In the genomic region with DNA sequence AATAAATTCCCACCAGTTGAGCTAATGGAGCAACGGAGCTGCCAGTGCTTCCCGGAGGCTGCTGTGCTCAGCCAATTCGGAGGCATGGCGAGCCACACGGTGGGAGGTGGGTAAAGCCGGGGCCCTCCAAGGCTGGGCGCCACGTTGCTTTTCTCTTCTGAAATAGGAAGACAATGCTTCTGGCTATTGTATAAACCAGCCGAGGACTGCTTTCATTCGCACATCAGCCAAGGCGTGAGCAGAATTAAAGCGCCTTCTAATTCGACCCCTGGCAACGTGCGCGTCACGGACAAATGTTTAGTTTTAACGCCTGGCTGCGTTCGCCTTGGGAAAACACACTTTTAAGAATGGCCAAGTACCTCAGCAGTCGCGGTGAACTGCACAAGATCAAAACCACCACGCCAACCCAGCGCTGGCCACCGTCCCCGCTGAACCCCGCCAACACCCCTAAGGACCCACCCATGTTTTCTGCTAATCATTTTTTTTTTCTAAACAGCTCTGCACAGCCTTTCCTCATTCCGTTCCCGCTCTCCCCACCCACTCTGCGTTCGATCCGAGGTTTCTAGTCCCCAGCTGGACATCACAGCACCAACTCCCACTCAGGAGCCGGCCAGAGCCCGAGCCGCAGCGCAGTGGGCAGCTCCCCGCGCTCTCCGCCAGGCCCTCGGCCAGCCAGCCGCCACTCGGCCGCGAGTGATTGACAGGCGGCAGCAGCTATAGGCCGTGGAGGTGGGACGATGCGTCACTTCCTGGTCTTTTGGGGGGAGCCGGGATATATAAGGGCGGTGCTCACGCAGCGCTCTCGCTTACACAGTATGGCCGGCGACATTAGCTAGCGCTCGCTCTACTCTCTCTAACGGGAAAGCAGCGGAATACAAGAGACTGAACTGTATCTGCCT, we compare ENCODE assay signal across 8 cellular contexts. TPM values are rescaled to one million over a fixed set of nuclear protein-coding genes. Genes with fewer than 3 reads are reported as not detected.
DNase-seq lines count a peak whose midpoint lies in the region; ATAC-seq, FAIRE-seq and TF ChIP-seq lines count a peak whose summit lies in the region.

Gene AMD1, plus strand, starts transcription at position 805 of the 899 bp plus-strand sequence. CDS start 321 bp downstream, outside the sequence.

- H3K27me3 ChIP-seq in pancreas (no peaks in the 10 kb centered on the region), tibial artery (no peaks in the 10 kb centered on the region)

- peaks cover 7 to 23% (median 18%) of the 10 kb centered on the region in 3 donors for H3K4me1 ChIP-seq in pancreas
- H3K4me1 ChIP-seq in tibial artery, result peaks cover 0 to 34% (median 15%) of the 10 kb centered on the region in 4 donors

- TF ChIP-seq CTCF in GM12864 (IDR thresholded peaks at IDR 0.05; ENCODE audit: low read depth, low read length, missing control alignments), result no peak
- TF ChIP-seq CTCF in pancreas (IDR thresholded peaks at IDR 0.05), result no peak
- TF ChIP-seq CTCF in tibial artery (IDR thresholded peaks at IDR 0.05), result peak in 1 of 2 experiments; percentile 24

- intact Hi-C loops in Right ventricle myocardium inferior (cut with DNase I) (loop anchor here (1.0 to 2.0 kb wide), 3 partner anchors 59 to 345 kb away; partner anchors contain the start of genes CDK19 and GTF3C6), pancreas (cut with DNase I) (no loop called here), tibial artery (cut with DNase I; ENCODE audit: low total_unique reads) (loop anchor here (5.0 to 10.0 kb wide), 4 partner anchors 81 to 1179 kb away; partner anchors contain the start of genes AK9, CDC40, FIG4 and GTF3C6)

- ATAC-seq in HG02759 (IDR thresholded peaks at IDR 0.05; ENCODE audit: unreplicated experiment) (peak; percentile 74), Right ventricle myocardium inferior (peak; percentile 91), pancreas (peak; percentile 82 to 89 (median 85))

- H3K36me3 ChIP-seq in pancreas, result no peaks in the 10 kb centered on the region
- no peaks in the 10 kb centered on the region for H3K36me3 ChIP-seq in tibial artery

- H3K27ac ChIP-seq in pancreas (peak within 1 kb of the TSS; percentile 86 to 92 (median 90)), tibial artery (peak within 1 kb of the TSS; percentile 92 to 94)

- H3K9me3 ChIP-seq in pancreas, result no peaks in the 10 kb centered on the region
- no peaks in the 10 kb centered on the region for H3K9me3 ChIP-seq in tibial artery

- H3K4me3 ChIP-seq in GM12864 (ENCODE audit: low read depth, low read length) (peak within 1 kb of the TSS; percentile 85), pancreas (peak within 1 kb of the TSS; percentile 91 to 94 (median 92)), tibial artery (peak within 1 kb of the TSS; percentile 82 to 88)

- DNase-seq in GM12864 (ENCODE audit: low read depth) (peak; percentile 94), NCI-H1417 (lab: John Stamatoyannopoulos, UW) (peak; percentile 93 to 98 (median 97)), SW 1271 (lab: John Stamatoyannopoulos, UW) (peak; percentile 86 to 96), Right ventricle myocardium inferior (ENCODE audit: missing footprints) (peak; percentile 99), pancreas (peak; percentile 95 to 99 (median 97)), tibial artery (peak; percentile 98 to 99)
- peak; percentile 88 for DNase-seq in activated naive CD8-positive, alpha-beta T cell treated with anti-CD3 and anti-CD28 coated beads, Interleukin-2, amount 50 U/mL, for 16 hours (ENCODE audit: low read depth, low spot score)

- 0% methylated on average over 59 of the region's 59 CpGs for WGBS in pancreas, 2 donors

- peak; percentile 73 for FAIRE-seq in pancreas (lab: Jason Lieb, UNC)

RNA-seq across cellular contexts. Expression of gene AMD1, which starts in this region (rescaled TPM):
- 84.9 TPM for total RNA-seq in Right ventricle myocardium inferior
- total RNA-seq in pancreas, result 10 to 100 TPM; 15.4 to 30.1 (median 25.5) TPM
- polyA plus RNA-seq in pancreas, result 10 to 100 TPM; 11.3 to 24.0 TPM

Comparison
In these comparisons a context has a peak if more than half of its experiments do, and no peak if none do; other contexts are left out.
1. Peak in every context shown above with its lines: DNase-seq, ATAC-seq, H3K4me3 ChIP-seq and H3K27ac ChIP-seq.
2. intact Hi-C loops: an anchor here in Right ventricle myocardium inferior (1.0 to 2.0 kb wide) and tibial artery (5.0 to 10.0 kb wide); none called in pancreas.